8 cellular contexts compared by ENCODE assay signal in the genomic region with DNA sequence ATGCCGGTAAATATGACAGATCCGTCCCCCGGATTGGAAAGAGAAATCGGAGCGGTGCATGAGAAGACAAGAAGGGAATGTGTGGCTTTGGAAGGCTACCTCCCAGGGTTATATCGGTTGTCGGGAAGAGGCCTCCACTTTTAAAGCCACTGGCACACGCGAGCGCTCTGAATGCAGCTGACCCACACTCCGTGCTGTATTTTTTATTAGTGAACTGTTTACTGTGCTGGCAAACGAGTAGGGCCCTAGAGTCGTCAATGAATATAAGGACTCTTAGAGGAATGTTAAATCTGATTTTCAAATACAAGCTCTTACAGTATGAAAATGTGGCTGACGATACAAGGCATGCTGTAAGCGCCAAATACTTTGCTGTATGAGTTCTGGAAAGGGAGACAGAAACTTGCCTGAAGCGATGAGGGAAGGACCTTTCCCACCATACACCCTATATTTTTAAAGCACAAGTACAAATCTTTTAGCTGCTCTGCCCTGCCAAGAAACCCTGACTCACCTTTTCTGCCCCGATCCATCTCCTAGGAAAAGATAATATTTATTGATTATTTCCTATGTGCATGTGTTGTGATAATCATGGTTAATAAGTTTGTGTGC. TPM values are rescaled to one million over a fixed set of nuclear protein-coding genes. Genes with fewer than 3 reads are reported as not detected.
DNase-seq lines count a peak whose midpoint lies in the region; ATAC-seq and TF ChIP-seq lines count a peak whose summit lies in the region.

No MANE protein-coding gene starts in this region.

- H3K9ac ChIP-seq in adipocyte (ENCODE audit: low read length) (peak overlapping the region; percentile 94), stomach smooth muscle (ENCODE audit: low read length in 2 of 2) (peak overlapping the region; percentile 67 to 87)

- no peaks in the 10 kb centered on the region for H3K9me3 Mint-ChIP-seq in CD4-positive, CD25-positive, alpha-beta regulatory T cell

- H3K9me3 ChIP-seq in CD4-positive, CD25-positive, alpha-beta regulatory T cell (ENCODE audit: control insufficient read depth in 2 of 2, low read length in 2 of 2) = no peaks in the 10 kb centered on the region
- H3K9me3 ChIP-seq in adipocyte (ENCODE audit: control insufficient read depth, low read length) = no peaks in the 10 kb centered on the region
- H3K9me3 ChIP-seq in stomach smooth muscle (ENCODE audit: control insufficient read depth in 2 of 2, low read length in 2 of 2) = no peaks in the 10 kb centered on the region

- POLR2A ChIA-PET in GM10248 (lab: Yijun Ruan, JAX) = no interaction called here

- no peaks in the 10 kb centered on the region for H3K36me3 Mint-ChIP-seq in CD4-positive, CD25-positive, alpha-beta regulatory T cell

- H3K36me3 ChIP-seq in CD4-positive, CD25-positive, alpha-beta regulatory T cell (ENCODE audit: control insufficient read depth, insufficient read depth, low read length) = no peaks in the 10 kb centered on the region
- H3K36me3 ChIP-seq in adipocyte (ENCODE audit: control insufficient read depth, insufficient read depth, low read length, severe bottlenecking) (no peaks in the 10 kb centered on the region), stomach smooth muscle (ENCODE audit: control insufficient read depth in 2 of 2, insufficient read depth in 2 of 2, low read length in 2 of 2) (no peaks in the 10 kb centered on the region)

- H3K27ac Mint-ChIP-seq in CD4-positive, CD25-positive, alpha-beta regulatory T cell = peak overlapping the region; percentile 38 to 91 (median 90)

- no peak for DNase-seq in CD4-positive, CD25-positive, alpha-beta regulatory T cell
- DNase-seq in adipocyte (ENCODE audit: low read depth) (no peak), inferior parietal cortex (ENCODE audit: extremely low spot score) (peak; percentile 53), GM10248 (ENCODE audit: extremely low spot score) (no peak), Ammon's horn (ENCODE audit: low spot score) (no peak)

- peaks cover 18 to 28% (median 22%) of the 10 kb centered on the region in 4 donors for H3K4me1 Mint-ChIP-seq in CD4-positive, CD25-positive, alpha-beta regulatory T cell

- peaks cover 26% of the 10 kb centered on the region for H3K27me3 Mint-ChIP-seq in CD4-positive, CD25-positive, alpha-beta regulatory T cell

- peaks cover 24% of the 10 kb centered on the region for H3K4me1 ChIP-seq in CD4-positive, CD25-positive, alpha-beta regulatory T cell (ENCODE audit: control insufficient read depth, insufficient read depth, low read length, poor library complexity, severe bottlenecking)
- H3K4me1 ChIP-seq in adipocyte (ENCODE audit: control insufficient read depth, insufficient read depth, low read length) (peaks cover 21% of the 10 kb centered on the region), stomach smooth muscle (ENCODE audit: control insufficient read depth, insufficient read depth, low read length) (peaks cover 19% of the 10 kb centered on the region)

- peak overlapping the region; percentile 78 for H3K4me3 ChIP-seq in CD4-positive, CD25-positive, alpha-beta regulatory T cell (ENCODE audit: low read depth, low read length)
- H3K4me3 ChIP-seq in adipocyte (ENCODE audit: low read length) (peak overlapping the region; percentile 98), stomach smooth muscle (ENCODE audit: low read length in 2 of 2) (peak overlapping the region; percentile 79 to 90)

- ATAC-seq in CD4-positive, CD25-positive, alpha-beta regulatory T cell (ENCODE audit: low read depth in 2 of 2) = no peak
- ATAC-seq in HG02938 (IDR thresholded peaks at IDR 0.05; ENCODE audit: unreplicated experiment) = peak; percentile 1
- no peak for ATAC-seq in HG02623 (IDR thresholded peaks at IDR 0.05; ENCODE audit: unreplicated experiment)

- peak overlapping the region; percentile 70 for H3K27ac ChIP-seq in CD4-positive, CD25-positive, alpha-beta regulatory T cell (ENCODE audit: insufficient read depth, low read length, poor library complexity, severe bottlenecking)
- peak overlapping the region; percentile 86 for H3K27ac ChIP-seq in stomach smooth muscle (ENCODE audit: low read length)

- CTCF ChIA-PET in GM10248 (lab: Yijun Ruan, JAX) = interaction anchor here (0.7 to 4.0 kb wide), 16 partner anchors 9 to 304 kb away, joined by 3 to 47 read pairs (median 4); a partner anchor contains a TSS

- peak overlapping the region; percentile 85 to 94 (median 90) for H3K4me3 Mint-ChIP-seq in CD4-positive, CD25-positive, alpha-beta regulatory T cell

- no peaks in the 10 kb centered on the region for H3K27me3 ChIP-seq in CD4-positive, CD25-positive, alpha-beta regulatory T cell (ENCODE audit: control insufficient read depth, insufficient read depth, low read length)
- H3K27me3 ChIP-seq in adipocyte (replicated peaks; ENCODE audit: control insufficient read depth, insufficient read depth, low read length) (no peaks in the 10 kb centered on the region), stomach smooth muscle (ENCODE audit: control insufficient read depth in 1 of 2, insufficient read depth in 2 of 2, low read length in 2 of 2) (no peaks in the 10 kb centered on the region)

- TF ChIP-seq CTCF in GM10248 (IDR thresholded peaks at IDR 0.05; ENCODE audit: control extremely low read depth, extremely low read depth, low read depth, missing control alignments) = no peak

RNA-seq across cellular contexts. Expression of a gene that starts 15.8 kb away (rescaled TPM):
- total RNA-seq in CD4-positive, CD25-positive, alpha-beta regulatory T cell = 14.9 TPM
- polyA plus RNA-seq in CD4-positive, CD25-positive, alpha-beta regulatory T cell = 1 to 10 TPM in 3 of 4 donors, under 1 TPM in 1; 0.79 to 1.9 (median 1.4) TPM

RNA-seq across cellular contexts. Expression of a gene that starts 17.6 kb away (rescaled TPM):
- total RNA-seq in CD4-positive, CD25-positive, alpha-beta regulatory T cell = 17.5 TPM
- 10 to 100 TPM in 3 of 4 donors, 1 to 10 TPM in 1; 8.8 to 13.7 (median 12.1) TPM for polyA plus RNA-seq in CD4-positive, CD25-positive, alpha-beta regulatory T cell

RNA-seq across cellular contexts. Expression of a gene that starts 39.7 kb away (rescaled TPM):
- 0.84 TPM for total RNA-seq in CD4-positive, CD25-positive, alpha-beta regulatory T cell
- polyA plus RNA-seq in CD4-positive, CD25-positive, alpha-beta regulatory T cell = 1 to 10 TPM in 3 of 4 donors, not detected in 1; 1.2 to 5.2 (median 2.1) TPM
